In genomic region chr20:3786665-3787639, GRCh38 we compare ENCODE assay signal across 8 cellular contexts. TPM values are rescaled to one million over a fixed set of nuclear protein-coding genes. Genes with fewer than 3 reads are reported as not detected.
DNase-seq lines count a peak whose midpoint lies in the region; ATAC-seq and TF ChIP-seq lines count a peak whose summit lies in the region.

Gene CENPB (minus strand): TSS chr20:3786740. CDS start chr20:3786483, 257 bp downstream.

- peaks cover 21% of the 10 kb centered on the region for H3K4me1 ChIP-seq in Panc1 (ENCODE audit: control insufficient read depth, insufficient read depth, low read length)

- in situ Hi-C loops in Panc1 (cut with HindIII; ENCODE audit: low pct_unique_long_range_greater_than_20kb, low sequenced_read_pairs): no loop called here

- no peaks in the 10 kb centered on the region for H3K9me3 ChIP-seq in Panc1 (ENCODE audit: control insufficient read depth, insufficient read depth, low read depth, low read length)

- no peaks in the 10 kb centered on the region for H3K36me3 ChIP-seq in Panc1 (ENCODE audit: control insufficient read depth, insufficient read depth, low read length)

- DNase-seq in DMS153 treated with DMSO at 0.1 percent for 48 hours (lab: John Stamatoyannopoulos, UW; ENCODE audit: unreplicated experiment): peak; percentile 70
- DNase-seq in Jurkat, Clone E6-1 (ENCODE audit: low read depth, low spot score): peak; percentile 71
- DNase-seq in Panc1 (ENCODE audit: low read depth, low spot score): no peak
- peak; percentile 86 to 88 for DNase-seq in activated T-helper 1 cell treated with anti-CD3 and anti-CD28 coated beads, Interleukin-2, amount 50 U/mL, for 16 hours (ENCODE audit: low read depth in 1 of 2, low spot score in 1 of 2)
- peak; percentile 71 for DNase-seq in fibroblast of mammary gland (ENCODE audit: low read depth)
- DNase-seq in naive thymus-derived CD8-positive, alpha-beta T cell: peak; percentile 79 to 94 (median 89)
- DNase-seq in stimulated activated naive CD4-positive, alpha-beta T cell (lab: John Stamatoyannopoulos, UW): peak; percentile 76 to 89 (median 84)

- ATAC-seq in GM21528 (IDR thresholded peaks at IDR 0.05; ENCODE audit: low FRiP score, unreplicated experiment) (peak; percentile 71), Panc1 (peak; percentile 89)
- ATAC-seq in naive thymus-derived CD8-positive, alpha-beta T cell: peak; percentile 85 to 88

- peak within 1 kb of the TSS; percentile 68 to 89 (median 82) for H3K4me3 Mint-ChIP-seq in naive thymus-derived CD8-positive, alpha-beta T cell

- peak; percentile 98 for TF ChIP-seq CTCF in Panc1 (IDR thresholded peaks at IDR 0.05)
- peak; percentile 25 for TF ChIP-seq CTCF in fibroblast of mammary gland (conservative IDR thresholded peaks at IDR 0.05; ENCODE audit: control insufficient read depth, insufficient read depth, low read depth, low read length)

- TSS peak; percentile 93 for BruUV-seq in Panc1 (replicated peaks; lab: Mats Ljungman, UMichigan)

- intact Hi-C loops in Panc1 (cut with micrococcal nuclease; ENCODE audit: unreplicated experiment): no loop called here

- H3K27ac Mint-ChIP-seq in naive thymus-derived CD8-positive, alpha-beta T cell: peak within 1 kb of the TSS in 8 of 10 donors; percentile 73 to 90 (median 85)

- peaks cover 17 to 43% (median 36%) of the 10 kb centered on the region in 4 donors for H3K4me1 Mint-ChIP-seq in naive thymus-derived CD8-positive, alpha-beta T cell

- peak within 1 kb of the TSS; percentile 87 for H3K27ac ChIP-seq in Panc1 (ENCODE audit: low read length)

- POLR2A ChIA-PET in Panc1 (lab: Charles Lee): interaction anchor here (0.5 kb wide), 1 partner anchor 32 kb away, joined by 12 read pairs; no protein-coding TSS in a partner anchor
- POLR2A ChIA-PET in naive thymus-derived CD8-positive, alpha-beta T cell (lab: Charles Lee): interaction anchor here (0.7 to 6.4 kb wide), 12 partner anchors 9 to 298 kb away, joined by 3 to 52 read pairs (median 6); partner anchors contain the start of genes ADISSP and CDC25B

- peak within 1 kb of the TSS; percentile 62 for H3K4me3 ChIP-seq in Jurkat, Clone E6-1 (ENCODE audit: low read length)
- H3K4me3 ChIP-seq in Panc1 (ENCODE audit: low read depth in 2 of 2, low read length in 2 of 2) (peak within 1 kb of the TSS; percentile 65 to 75), fibroblast of mammary gland (ENCODE audit: control insufficient read depth, low read depth, low read length) (peak within 1 kb of the TSS; percentile 72)

- no peaks in the 10 kb centered on the region for H3K27me3 Mint-ChIP-seq in naive thymus-derived CD8-positive, alpha-beta T cell

- H3K36me3 Mint-ChIP-seq in naive thymus-derived CD8-positive, alpha-beta T cell: no peaks in the 10 kb centered on the region

- CTCF ChIA-PET in Panc1 (lab: Charles Lee): interaction anchor here (0.6 to 3.4 kb wide), 4 partner anchors 9 to 59 kb away, joined by 4 to 22 read pairs (median 7); partner anchors contain the start of genes AP5S1 and CDC25B

- no peaks in the 10 kb centered on the region for H3K9me3 Mint-ChIP-seq in naive thymus-derived CD8-positive, alpha-beta T cell

- no peaks in the 10 kb centered on the region for H3K27me3 ChIP-seq in Panc1 (ENCODE audit: control insufficient read depth, insufficient read depth, low read length)

RNA-seq across cellular contexts. Expression of gene CENPB, which starts in this region (rescaled TPM):
- 64.2 TPM for polyA plus RNA-seq in Jurkat, Clone E6-1 (2012; ENCODE audit: insufficient read depth, insufficient read length)
- total RNA-seq in Panc1 (2021; ENCODE audit: unreplicated experiment): 154 TPM
- polyA plus RNA-seq in Panc1 (2012; ENCODE audit: insufficient read length): 149 TPM
- total RNA-seq in naive thymus-derived CD8-positive, alpha-beta T cell: 10 to 100 TPM; 45.8 to 48.6 TPM
- polyA plus RNA-seq in naive thymus-derived CD8-positive, alpha-beta T cell: 1 to 10 TPM; 1.0 to 1.7 (median 1.4) TPM
